ENCODE assay signal across 10 cellular contexts in the genomic region with DNA sequence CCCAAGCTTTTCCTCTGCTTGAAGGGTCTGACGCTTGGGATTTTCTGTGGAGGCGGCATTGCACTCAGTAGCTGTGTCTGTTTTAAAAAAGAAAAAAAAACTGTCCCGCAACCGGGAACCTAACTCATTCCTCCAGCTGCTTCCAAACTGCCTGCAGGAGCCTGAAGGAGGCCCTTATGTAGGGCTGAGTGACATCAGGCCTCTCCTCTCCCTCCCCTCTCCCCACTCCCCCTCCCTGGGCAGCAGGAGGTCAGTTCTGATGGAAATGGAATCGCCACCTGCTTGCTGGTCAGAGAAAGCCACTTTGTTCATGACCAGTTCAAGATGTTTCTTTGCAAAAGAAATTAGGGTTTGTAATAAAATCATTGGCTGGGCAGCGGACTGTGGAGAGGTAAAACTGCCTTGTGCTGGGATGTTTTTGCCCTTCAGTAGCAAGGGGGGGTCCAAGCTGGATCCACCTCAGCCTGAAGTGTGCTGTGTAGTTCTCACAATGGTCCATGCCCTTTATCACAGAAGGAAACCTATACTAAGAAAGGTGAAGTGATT. TPM values are rescaled to one million over a fixed set of nuclear protein-coding genes. Genes with fewer than 3 reads are reported as not detected.
DNase-seq lines count a peak whose midpoint lies in the region; ATAC-seq and TF ChIP-seq lines count a peak whose summit lies in the region.
"Had no signal": no experiment of that assay in that cellular context is flagged by ENCODE, and none has a peak within 500 bp of the region (broad histone marks: within the 10 kb centered on the region; RNA-seq: fewer than 3 reads in every experiment).

A gene (minus strand): TSS at position 149 of the 546 bp plus-strand sequence. CDS start 90 bp downstream, at position 59.

- TF ChIP-seq EP300 in tibial nerve (IDR thresholded peaks at IDR 0.05), result no peak

- peak within 1 kb of the TSS in 3 of 4 donors; percentile 19 to 39 (median 27) for H3K4me3 ChIP-seq in tibial nerve

- no peak for ATAC-seq in activated T-cell treated with anti-CD3 and anti-CD28 coated beads, Interleukin-2, amount 50 U/mL, for 4 hours
- no peak for ATAC-seq in memory B cell (ENCODE audit: low read depth)
- no peak for ATAC-seq in HG02759 (IDR thresholded peaks at IDR 0.05; ENCODE audit: unreplicated experiment)

- peaks cover 4% of the 10 kb centered on the region for H3K27me3 Mint-ChIP-seq in activated T-cell treated with anti-CD3 and anti-CD28 coated beads, Interleukin-2, amount 50 U/mL, for 4 hours (ENCODE audit: low read depth)
- H3K27me3 Mint-ChIP-seq in MCF 10A (ENCODE audit: insufficient read depth, unreplicated experiment) (no peaks in the 10 kb centered on the region), memory B cell (peaks cover 2% of the 10 kb centered on the region)

- H3K36me3 Mint-ChIP-seq in activated T-cell treated with anti-CD3 and anti-CD28 coated beads, Interleukin-2, amount 50 U/mL, for 4 hours (ENCODE audit: insufficient read depth), result no peaks in the 10 kb centered on the region
- H3K36me3 Mint-ChIP-seq in MCF 10A (ENCODE audit: insufficient read depth, unreplicated experiment) (peaks cover 2% of the 10 kb centered on the region), memory B cell (no peaks in the 10 kb centered on the region)

- BruUV-seq in MCF 10A (replicated peaks; lab: Mats Ljungman, UMichigan), result no TSS peak

- H3K36me3 ChIP-seq in tibial nerve, result no peaks in the 10 kb centered on the region

- H3K27me3 ChIP-seq in tibial nerve, result no peaks in the 10 kb centered on the region

- POLR2A ChIA-PET in MCF 10A (lab: Yijun Ruan, JAX), result interaction anchor here (0.5 to 1.2 kb wide), 5 partner anchors 19 to 466 kb away, joined by 3 to 7 read pairs (median 3); no protein-coding TSS in a partner anchor

- intact Hi-C loops in MCF 10A (cut with micrococcal nuclease), result loop anchor here (1.0 to 5.0 kb wide), 3 partner anchors 103 to 467 kb away; a partner anchor contains a TSS

- CTCF ChIA-PET in MCF 10A (lab: Yijun Ruan, JAX), result interaction anchor here (0.5 to 6.3 kb wide), 42 partner anchors 8 to 1752 kb away, joined by 3 to 108 read pairs (median 5); a partner anchor contains a TSS

- no peak within 1 kb of the TSS for H3K27ac Mint-ChIP-seq in MCF 10A (ENCODE audit: low read depth, unreplicated experiment)
- no peak within 1 kb of the TSS for H3K27ac Mint-ChIP-seq in memory B cell

- peak within 1 kb of the TSS in 3 of 4 donors; percentile 18 to 43 (median 28) for H3K27ac ChIP-seq in tibial nerve

- WGBS in tibial nerve, 2 donors, result 36 to 52% methylated on average over 6 of the region's 6 CpGs

- no peak for DNase-seq in activated T-cell treated with anti-CD3 and anti-CD28 coated beads, Interleukin-2, amount 50 U/mL, for 4 hours
- DNase-seq in activated T-cell treated with anti-CD3 and anti-CD28 coated beads for 4 hours (no peak), MCF 10A (ENCODE audit: unreplicated experiment) (no peak), memory B cell (ENCODE audit: low spot score in 2 of 2) (no peak), tibial nerve (ENCODE audit: low spot score in 2 of 2) (no peak), NCI-H1694 (lab: John Stamatoyannopoulos, UW) (no peak), HK-2 (ENCODE audit: unreplicated experiment) (no peak)
- DNase-seq: COR-L47, NCI-H187 had no signal

- peaks cover 0 to 22% (median 7%) of the 10 kb centered on the region in 4 donors for H3K4me1 ChIP-seq in tibial nerve

- H3K9me3 Mint-ChIP-seq in activated T-cell treated with anti-CD3 and anti-CD28 coated beads, Interleukin-2, amount 50 U/mL, for 4 hours, result no peaks in the 10 kb centered on the region
- H3K9me3 Mint-ChIP-seq in MCF 10A (ENCODE audit: unreplicated experiment), result no peaks in the 10 kb centered on the region
- no peaks in the 10 kb centered on the region for H3K9me3 Mint-ChIP-seq in memory B cell

- H3K4me3 Mint-ChIP-seq in activated T-cell treated with anti-CD3 and anti-CD28 coated beads, Interleukin-2, amount 50 U/mL, for 4 hours, result peak within 1 kb of the TSS; percentile 58
- H3K4me3 Mint-ChIP-seq in MCF 10A (ENCODE audit: unreplicated experiment) (peak within 1 kb of the TSS; percentile 62), memory B cell (peak within 1 kb of the TSS; percentile 78)

- TF ChIP-seq POLR2A in tibial nerve (IDR thresholded peaks at IDR 0.05), result no peak

- no peaks in the 10 kb centered on the region for H3K9me3 ChIP-seq in tibial nerve

- H3K4me1 Mint-ChIP-seq in activated T-cell treated with anti-CD3 and anti-CD28 coated beads, Interleukin-2, amount 50 U/mL, for 4 hours (ENCODE audit: low read depth), result peaks cover 3% of the 10 kb centered on the region
- H3K4me1 Mint-ChIP-seq in MCF 10A (ENCODE audit: insufficient read depth, unreplicated experiment) (peaks cover 7% of the 10 kb centered on the region), memory B cell (peaks cover 3% of the 10 kb centered on the region)

- TF ChIP-seq CTCF in MCF 10A (IDR thresholded peaks at IDR 0.05; ENCODE audit: unreplicated experiment), result no peak
- no peak for TF ChIP-seq CTCF in tibial nerve (IDR thresholded peaks at IDR 0.05)

RNA-seq across cellular contexts. Expression of the gene that starts here (rescaled TPM):
- not detected for total RNA-seq in activated T-cell treated with anti-CD3 and anti-CD28 coated beads, Interleukin-2, amount 50 U/mL, for 4 hours
- total RNA-seq in MCF 10A (2022) (not detected in 2 replicates), tibial nerve (10 to 100 TPM in 2 of 4 donors, 1 to 10 TPM in 2; 5.5 to 51.3 (median 10.0) TPM)
